In genomic region chr3:72996473-72997333, GRCh38 we compare ENCODE assay signal across 8 cellular contexts. TPM values are rescaled to one million over a fixed set of nuclear protein-coding genes. Genes with fewer than 3 reads are reported as not detected.
DNase-seq lines count a peak whose midpoint lies in the region; ATAC-seq, FAIRE-seq and TF ChIP-seq lines count a peak whose summit lies in the region.

A gene with protein sequence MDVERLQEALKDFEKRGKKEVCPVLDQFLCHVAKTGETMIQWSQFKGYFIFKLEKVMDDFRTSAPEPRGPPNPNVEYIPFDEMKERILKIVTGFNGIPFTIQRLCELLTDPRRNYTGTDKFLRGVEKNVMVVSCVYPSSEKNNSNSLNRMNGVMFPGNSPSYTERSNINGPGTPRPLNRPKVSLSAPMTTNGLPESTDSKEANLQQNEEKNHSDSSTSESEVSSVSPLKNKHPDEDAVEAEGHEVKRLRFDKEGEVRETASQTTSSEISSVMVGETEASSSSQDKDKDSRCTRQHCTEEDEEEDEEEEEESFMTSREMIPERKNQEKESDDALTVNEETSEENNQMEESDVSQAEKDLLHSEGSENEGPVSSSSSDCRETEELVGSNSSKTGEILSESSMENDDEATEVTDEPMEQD (plus strand): TSS chr3:72996811. CDS start chr3:72997038, 227 bp downstream.

- peak within 1 kb of the TSS; percentile 89 for H3K4me3 Mint-ChIP-seq in activated CD4-positive, alpha-beta memory T cell treated with anti-CD3 and anti-CD28 coated beads, Interleukin-2, amount 10 ng/mL, durations not matched to agents 7 days and 5 days

- peaks cover 19 to 40% of the 10 kb centered on the region in 2 donors for H3K4me1 ChIP-seq in duodenal mucosa (ENCODE audit: control insufficient read depth in 1 of 2, insufficient read depth in 2 of 2, low read length in 2 of 2)
- peaks cover 47% of the 10 kb centered on the region for H3K4me1 ChIP-seq in lower lobe of right lung

- no peaks in the 10 kb centered on the region for H3K9me3 Mint-ChIP-seq in activated CD4-positive, alpha-beta memory T cell treated with anti-CD3 and anti-CD28 coated beads, Interleukin-2, amount 10 ng/mL, durations not matched to agents 7 days and 5 days

- no peaks in the 10 kb centered on the region for H3K9me3 ChIP-seq in duodenal mucosa (ENCODE audit: control insufficient read depth in 1 of 2, low read length in 2 of 2)
- no peaks in the 10 kb centered on the region for H3K9me3 ChIP-seq in lower lobe of right lung

- POLR2A ChIA-PET in activated CD4-positive, alpha-beta memory T cell treated with anti-CD3 and anti-CD28 coated beads, Interleukin-2, amount 10 ng/mL, durations not matched to agents 7 days and 5 days (lab: Charles Lee): interaction anchor here (0.9 to 2.2 kb wide), 15 partner anchors 9 to 62 kb away, joined by 3 to 11 read pairs (median 4); no protein-coding TSS in a partner anchor

- peak; percentile 92 for FAIRE-seq in GM19239 (lab: Jason Lieb, UNC)

- H3K27me3 ChIP-seq in duodenal mucosa (ENCODE audit: control insufficient read depth in 1 of 2, insufficient read depth in 2 of 2, low read length in 2 of 2): no peaks in the 10 kb centered on the region
- H3K27me3 ChIP-seq in lower lobe of right lung (ENCODE audit: low read depth): no peaks in the 10 kb centered on the region

- intact Hi-C loops in lower lobe of right lung (cut with DNase I): no loop called here

- H3K36me3 Mint-ChIP-seq in activated CD4-positive, alpha-beta memory T cell treated with anti-CD3 and anti-CD28 coated beads, Interleukin-2, amount 10 ng/mL, durations not matched to agents 7 days and 5 days (ENCODE audit: low read depth): peaks cover 35% of the 10 kb centered on the region

- H3K27ac ChIP-seq in C4-2B (peak within 1 kb of the TSS; percentile 94), duodenal mucosa (ENCODE audit: low read depth, low read length) (peak within 1 kb of the TSS; percentile 90), lower lobe of right lung (peak within 1 kb of the TSS; percentile 95)

- H3K27me3 Mint-ChIP-seq in activated CD4-positive, alpha-beta memory T cell treated with anti-CD3 and anti-CD28 coated beads, Interleukin-2, amount 10 ng/mL, durations not matched to agents 7 days and 5 days: no peaks in the 10 kb centered on the region

- peaks cover 0 to 10% of the 10 kb centered on the region in 2 donors for H3K36me3 ChIP-seq in duodenal mucosa (ENCODE audit: control insufficient read depth in 1 of 2, insufficient read depth in 2 of 2, low read length in 2 of 2)
- peaks cover 23% of the 10 kb centered on the region for H3K36me3 ChIP-seq in lower lobe of right lung

- H3K4me1 Mint-ChIP-seq in activated CD4-positive, alpha-beta memory T cell treated with anti-CD3 and anti-CD28 coated beads, Interleukin-2, amount 10 ng/mL, durations not matched to agents 7 days and 5 days: peaks cover 43% of the 10 kb centered on the region

- H3K27ac Mint-ChIP-seq in activated CD4-positive, alpha-beta memory T cell treated with anti-CD3 and anti-CD28 coated beads, Interleukin-2, amount 10 ng/mL, durations not matched to agents 7 days and 5 days: peak within 1 kb of the TSS; percentile 89

- peak within 1 kb of the TSS; percentile 83 to 93 for H3K9ac ChIP-seq in duodenal mucosa (ENCODE audit: low read depth in 1 of 2, low read length in 2 of 2)

- no peak for TF ChIP-seq CTCF in C4-2B (conservative IDR thresholded peaks at IDR 0.05)
- peak; percentile 7 for TF ChIP-seq CTCF in lower lobe of right lung (IDR thresholded peaks at IDR 0.05)

- ATAC-seq in HG03442 (IDR thresholded peaks at IDR 0.05; ENCODE audit: unreplicated experiment) (peak; percentile 88), lower lobe of right lung (peak; percentile 99 to 100)

- CTCF ChIA-PET in activated CD4-positive, alpha-beta memory T cell treated with anti-CD3 and anti-CD28 coated beads, Interleukin-2, amount 10 ng/mL, durations not matched to agents 7 days and 5 days (lab: Charles Lee): interaction anchor here (0.8 to 2.2 kb wide), 6 partner anchors 16 to 146 kb away, joined by 3 to 9 read pairs (median 4); no protein-coding TSS in a partner anchor

- DNase-seq in GM19239 (ENCODE audit: insufficient read length, low spot score) (peak; percentile 71), NCI-H774 (lab: John Stamatoyannopoulos, UW) (peak; percentile 56), lower lobe of right lung (peak; percentile 92)
- DNase-seq in activated CD4-positive, alpha-beta memory T cell treated with anti-CD3 and anti-CD28 coated beads, Interleukin-2, amount 10 ng/mL, durations not matched to agents 7 days and 5 days: peak; percentile 93
- peak; percentile 78 to 90 (median 86) for DNase-seq in stimulated activated CD4-positive, alpha-beta T cell treated with anti-CD3 and anti-CD28 coated beads, TNF-alpha, amount 100 ng/mL, for 24 hours (ENCODE audit: low read depth in 3 of 3)

- H3K4me3 ChIP-seq in duodenal mucosa (ENCODE audit: low read depth in 1 of 2, low read length in 2 of 2) (peak within 1 kb of the TSS; percentile 76 to 88), lower lobe of right lung (peak within 1 kb of the TSS; percentile 90)

RNA-seq across cellular contexts. Expression of the gene that starts here (rescaled TPM):
- 100 to 1,000 TPM; 105 to 106 TPM for total RNA-seq in activated CD4-positive, alpha-beta memory T cell treated with anti-CD3 and anti-CD28 coated beads, Interleukin-2, amount 10 ng/mL, durations not matched to agents 7 days and 5 days
- total RNA-seq in lower lobe of right lung: 65.7 TPM

Comparison
In these comparisons a context has a peak if more than half of its experiments do, and no peak if none do; other contexts are left out.
1. Peak in every context shown above with its lines: DNase-seq, ATAC-seq, H3K4me3 ChIP-seq and H3K27ac ChIP-seq.